ENCODE assay signal across 9 cellular contexts in genomic region chr9:33472171-33472920, GRCh38. TPM values are rescaled to one million over a fixed set of nuclear protein-coding genes. Genes with fewer than 3 reads are reported as not detected.
DNase-seq lines count a peak whose midpoint lies in the region; ATAC-seq, FAIRE-seq and TF ChIP-seq lines count a peak whose summit lies in the region.
"Had no signal": no experiment of that assay in that cellular context is flagged by ENCODE, and none has a peak within 500 bp of the region (broad histone marks: within the 10 kb centered on the region; RNA-seq: fewer than 3 reads in every experiment).

No MANE protein-coding gene starts in this region.

- no peak overlapping the region for H2BK12ac ChIP-seq in H1 (ENCODE audit: low read depth, low read length)

- no peak for DNase-seq in CD8-positive, alpha-beta T cell
- DNase-seq in NB4 (ENCODE audit: low read depth) (no peak), H1 (ENCODE audit: low read depth in 1 of 2, low spot score in 2 of 2) (no peak), neural progenitor cell (ENCODE audit: low spot score) (no peak), SW 1271 (lab: John Stamatoyannopoulos, UW) (no peak), NCI-H2029 treated with DMSO at 0.1 percent for 48 hours (lab: John Stamatoyannopoulos, UW) (no peak), RCC 7860 (ENCODE audit: low spot score) (no peak)

- no peak overlapping the region for H2BK20ac ChIP-seq in H1 (ENCODE audit: low read length)

- H3K79me2 ChIP-seq in H1 (ENCODE audit: control insufficient read depth in 1 of 2, insufficient read depth in 2 of 2, low read length in 2 of 2) = peaks cover 7 to 21% of the 10 kb centered on the region in 2 experiments
- H3K79me2 ChIP-seq in neural progenitor cell (ENCODE audit: low read depth) = peaks cover 27% of the 10 kb centered on the region

- no peaks in the 10 kb centered on the region for H3F3A ChIP-seq in neural progenitor cell (ENCODE audit: low read depth)

- H2AK5ac ChIP-seq in H1 (ENCODE audit: low read depth, low read length) = no peak overlapping the region

- FAIRE-seq in H1 (lab: Jason Lieb, UNC) (no peak), RCC 7860 (lab: Jason Lieb, UNC) (no peak)
- FAIRE-seq: endometrium had no signal

- TF ChIP-seq EP300 in H1 (IDR thresholded peaks at IDR 0.05; ENCODE audit: borderline replicate concordance in 1 of 2, low read depth in 2 of 2, low read length in 2 of 2) = no peak

- peak overlapping the region; percentile 99 for H3K4me3 Mint-ChIP-seq in CD8-positive, alpha-beta T cell
- H3K4me3 Mint-ChIP-seq in neural progenitor cell = peak overlapping the region; percentile 99

- ATAC-seq in CD8-positive, alpha-beta T cell = no peak
- no peak for ATAC-seq in GM21717 (IDR thresholded peaks at IDR 0.05; ENCODE audit: unreplicated experiment)

- H3K27ac Mint-ChIP-seq in CD8-positive, alpha-beta T cell = no peak overlapping the region
- H3K27ac Mint-ChIP-seq in neural progenitor cell = no peak overlapping the region

- no peak overlapping the region for H2AFZ ChIP-seq in H1 (ENCODE audit: low read length)
- H2AFZ ChIP-seq in neural progenitor cell (replicated peaks) = no peak overlapping the region

- H3K4me1 ChIP-seq in CD8-positive, alpha-beta T cell (ENCODE audit: insufficient read depth, low read length) = peaks cover 22% of the 10 kb centered on the region
- H3K4me1 ChIP-seq in H1 (replicated peaks in 1 of 4; ENCODE audit: control insufficient read depth in 3 of 4, insufficient read depth in 4 of 4, low read length in 3 of 4) = peaks cover 0 to 2% (median 0%) of the 10 kb centered on the region in 4 experiments; a peak in 1 of 7 replicates
- H3K4me1 ChIP-seq in neural progenitor cell = peaks cover 3% of the 10 kb centered on the region

- peaks cover 40% of the 10 kb centered on the region for H3K36me3 ChIP-seq in CD8-positive, alpha-beta T cell (ENCODE audit: insufficient read depth, low read length)
- peaks cover 21 to 37% (median 27%) of the 10 kb centered on the region in 4 experiments for H3K36me3 ChIP-seq in H1 (ENCODE audit: control insufficient read depth in 2 of 4, insufficient read depth in 4 of 4, low read length in 3 of 4)
- no peaks in the 10 kb centered on the region for H3K36me3 ChIP-seq in neural progenitor cell

- no peak overlapping the region for H3K56ac ChIP-seq in H1 (replicated peaks; ENCODE audit: insufficient read length, low read depth, low read length)

- 87% methylated on average over 16 of the region's 16 CpGs; no CpG with 5 or more reads in 1 of the 2 experiments for WGBS in H1 (ENCODE audit: extremely low coverage in 1 of 2, insufficient coverage in 1 of 2, insufficient read length in 1 of 2, insufficient replicate concordance in 2 of 2, low coverage in 1 of 2, low lambda C conversion rate in 2 of 2, missing lambda C conversion rate in 1 of 2), 2 experiments

- peak overlapping the region; percentile 94 for H3K4me3 ChIP-seq in CD8-positive, alpha-beta T cell (ENCODE audit: low read depth, low read length)
- H3K4me3 ChIP-seq in NB4 (ENCODE audit: low read depth, low read length) = peak overlapping the region; percentile 81
- H3K4me3 ChIP-seq in H1 (ENCODE audit: extremely low read depth in 1 of 4, insufficient read depth in 2 of 4, low read depth in 3 of 4, low read length in 4 of 4) = peak overlapping the region in 2 of 4 experiments; percentile 86 to 97; a peak in 3 of 8 replicates
- H3K4me3 ChIP-seq in neural progenitor cell = peak overlapping the region; percentile 82

- no peak for TF ChIP-seq CTCF in CD8-positive, alpha-beta T cell (IDR thresholded peaks at IDR 0.05)
- TF ChIP-seq CTCF in NB4 (IDR thresholded peaks at IDR 0.05; ENCODE audit: low read depth, low read length) = no peak
- TF ChIP-seq CTCF in H1 (IDR thresholded peaks at IDR 0.05; ENCODE audit: control extremely low read depth in 1 of 3, insufficient read depth in 1 of 3, low read depth in 1 of 3, low read length in 3 of 3) = no peak
- no peak for TF ChIP-seq CTCF in neural progenitor cell (IDR thresholded peaks at IDR 0.05)

- no peak overlapping the region for H4K91ac ChIP-seq in H1 (replicated peaks; ENCODE audit: insufficient read length, low read length)

- no peaks in the 10 kb centered on the region for H3K27me3 ChIP-seq in CD8-positive, alpha-beta T cell (ENCODE audit: insufficient read depth, low read length)
- H3K27me3 ChIP-seq in H1 (replicated peaks in 1 of 4; ENCODE audit: control insufficient read depth in 3 of 4, extremely low read depth in 1 of 4, insufficient read depth in 3 of 4, low read length in 3 of 4) (no peaks in the 10 kb centered on the region), neural progenitor cell (no peaks in the 10 kb centered on the region)

- H2BK5ac ChIP-seq in H1 (ENCODE audit: low read depth, low read length) = no peak overlapping the region; the same call in 1 of the 2 replicates

- H3K27ac ChIP-seq in CD8-positive, alpha-beta T cell (ENCODE audit: low read depth, low read length) = no peak overlapping the region
- H3K27ac ChIP-seq in H1 (ENCODE audit: low read depth, low read length) (no peak overlapping the region), neural progenitor cell (no peak overlapping the region)

- H2BK15ac ChIP-seq in H1 (ENCODE audit: low read length) = no peak overlapping the region

- H3K9me3 ChIP-seq in CD8-positive, alpha-beta T cell (ENCODE audit: low read length) = no peaks in the 10 kb centered on the region
- H3K9me3 ChIP-seq in H1 (ENCODE audit: insufficient read depth in 2 of 2, low read depth in 1 of 2, low read length in 1 of 2) (no peaks in the 10 kb centered on the region), neural progenitor cell (ENCODE audit: low read depth) (no peaks in the 10 kb centered on the region)

- no peak for TF ChIP-seq RAD21 in H1 (IDR thresholded peaks at IDR 0.05 in 1 of 2, conservative IDR thresholded peaks at IDR 0.05 in 1 of 2; ENCODE audit: low read depth in 2 of 2, low read length in 2 of 2)

- H4K8ac ChIP-seq in H1 (ENCODE audit: extremely low read depth, insufficient read depth, low read length) = no peak overlapping the region

- no peak overlapping the region for H3K4ac ChIP-seq in H1 (replicated peaks; ENCODE audit: insufficient read length, low read depth, low read length)

- no peak overlapping the region for H4K5ac ChIP-seq in H1 (ENCODE audit: insufficient read length, low read depth, low read length)

- no peaks in the 10 kb centered on the region for H3K9me3 Mint-ChIP-seq in CD8-positive, alpha-beta T cell
- H3K9me3 Mint-ChIP-seq in neural progenitor cell = no peaks in the 10 kb centered on the region

- H2BK120ac ChIP-seq in H1 (replicated peaks; ENCODE audit: low read depth, low read length) = no peak overlapping the region

- H3K27me3 Mint-ChIP-seq in CD8-positive, alpha-beta T cell (ENCODE audit: low read depth) = no peaks in the 10 kb centered on the region
- peaks cover 2% of the 10 kb centered on the region for H3K27me3 Mint-ChIP-seq in neural progenitor cell (ENCODE audit: insufficient read depth, low read depth)

- H3K23me2 ChIP-seq in H1 (ENCODE audit: low read depth, low read length) = peaks cover 8% of the 10 kb centered on the region; the same call in 1 of the 2 replicates

- peaks cover 5% of the 10 kb centered on the region; the same call in 1 of the 2 replicates for H3K79me1 ChIP-seq in H1 (ENCODE audit: low read depth, low read length)

- peak overlapping the region; percentile 85 to 87; a peak in 3 of 4 replicates for H3K4me2 ChIP-seq in H1 (ENCODE audit: insufficient read depth in 1 of 2, low read depth in 2 of 2, low read length in 2 of 2)
- H3K4me2 ChIP-seq in neural progenitor cell = peak overlapping the region; percentile 96

- CTCF ChIA-PET in CD8-positive, alpha-beta T cell (lab: Charles Lee) = interaction anchor here (2.2 to 13.6 kb wide), 5 partner anchors 9 to 98 kb away, joined by 14 to 100 read pairs (median 71); partner anchors contain the start of gene AQP3
- CTCF ChIA-PET in H1 (lab: Charles Lee; ENCODE audit: partially characterized antibody) = interaction anchor here (0.7 to 20.9 kb wide), 9 partner anchors 18 to 152 kb away, joined by 3 to 358 read pairs (median 7); partner anchors contain the start of genes ANKRD18B, AQP3 and AQP7

- H3K18ac ChIP-seq in H1 (ENCODE audit: extremely low read depth, low read length) = no peak overlapping the region

- no peak overlapping the region for H3K14ac ChIP-seq in H1 (ENCODE audit: insufficient read length)

- intact Hi-C loops in CD8-positive, alpha-beta T cell (cut with DNase I, micrococcal nuclease) = loop anchor here (2.0 to 10.0 kb wide), 6 partner anchors 208 to 905 kb away; partner anchors contain the start of genes SMU1 (in 2 of the 2), BAG1 (in 1 of the 2), CHMP5 (in 1 of the 2) and DNAJA1 (in 1 of the 2)

- no peak for TF ChIP-seq POLR2A in NB4 (IDR thresholded peaks at IDR 0.05; ENCODE audit: extremely low read depth, insufficient read length)
- TF ChIP-seq POLR2A in H1 (IDR thresholded peaks at IDR 0.05; ENCODE audit: control extremely low read depth in 1 of 2, low read depth in 2 of 2, low read length in 2 of 2) = no peak

- peaks cover 3 to 8% of the 10 kb centered on the region in 2 experiments for H4K20me1 ChIP-seq in H1 (replicated peaks in 1 of 2; ENCODE audit: control insufficient read depth in 1 of 2, insufficient read depth in 2 of 2, low read length in 2 of 2)
- no peaks in the 10 kb centered on the region for H4K20me1 ChIP-seq in neural progenitor cell (ENCODE audit: low read depth)

- no peak overlapping the region for H3K23ac ChIP-seq in H1 (ENCODE audit: insufficient read length)

- POLR2A ChIA-PET in CD8-positive, alpha-beta T cell (lab: Charles Lee) = interaction anchor here (0.6 to 3.3 kb wide), 6 partner anchors 12 to 342 kb away, joined by 3 to 33 read pairs (median 8); partner anchors contain the start of genes AQP3 and NFX1
- POLR2A ChIA-PET in H1 (lab: Charles Lee; ENCODE audit: partially characterized antibody) = interaction anchor here (0.6 to 3.7 kb wide), 6 partner anchors 9 to 170 kb away, joined by 3 to 34 read pairs (median 4); no protein-coding TSS in a partner anchor

- peaks cover 60% of the 10 kb centered on the region for H3K36me3 Mint-ChIP-seq in CD8-positive, alpha-beta T cell
- H3K36me3 Mint-ChIP-seq in neural progenitor cell = peaks cover 3% of the 10 kb centered on the region

- H3K9ac ChIP-seq in H1 (replicated peaks in 1 of 4; ENCODE audit: extremely low read depth in 1 of 4, low read depth in 3 of 4, low read length in 3 of 4) (no peak overlapping the region; a peak in 1 of 7 replicates), neural progenitor cell (no peak overlapping the region)

- peaks cover 32% of the 10 kb centered on the region for H3K4me1 Mint-ChIP-seq in CD8-positive, alpha-beta T cell (ENCODE audit: low read depth)
- peaks cover 12% of the 10 kb centered on the region for H3K4me1 Mint-ChIP-seq in neural progenitor cell

RNA-seq across cellular contexts. Expression of gene NOL6, which starts 1.4 kb away (rescaled TPM):
- total RNA-seq in CD8-positive, alpha-beta T cell = 10 to 100 TPM; 41.8 to 42.3 TPM
- 55.0 and 57.9 TPM in 2 replicates for total RNA-seq in H1 (2021; fragmentation: NEBNext Ultra II Directional; extraction: Animal tissue kit (Norgen Biotek cat#: 25700))
- 44.0 and 50.5 TPM in 2 replicates for polyA plus RNA-seq in H1 (2011; rRNA removed)
- 35.5 TPM for polyA plus RNA-seq in H1 (2011; cell fraction: cytosol; rRNA removed)
- 96.6 TPM for polyA plus RNA-seq in H1 (2011; cell fraction: nucleus; rRNA removed)
- 44.3 to 55.6 TPM (median 49.2 TPM) in 4 replicates for polyA plus RNA-seq in H1 (2012, experiment 1 of 2)
- 61.6 TPM for polyA plus RNA-seq in H1 (2012, experiment 2 of 2)
- polyA plus RNA-seq in H1 (2013, experiment 1 of 2) = 31.4 TPM
- 28.6 TPM for polyA plus RNA-seq in H1 (2013, experiment 2 of 2)
- polyA minus RNA-seq in H1 (2011; rRNA and poly(A)+ RNA removed) = 65.7 and 66.4 TPM in 2 replicates
- 25.9 TPM for polyA minus RNA-seq in H1 (2011; cell fraction: cytosol; rRNA and poly(A)+ RNA removed)
- 50.5 TPM for polyA minus RNA-seq in H1 (2011; cell fraction: nucleus; rRNA and poly(A)+ RNA removed)
- 9.2 and 16.9 TPM in 2 replicates for total RNA-seq in neural progenitor cell (ENCODE audit: low replicate concordance)

RNA-seq across cellular contexts. Expression of gene AQP3, which starts 25.0 kb away (rescaled TPM):
- total RNA-seq in CD8-positive, alpha-beta T cell = 10 to 100 TPM; 48.0 to 50.3 TPM
- 2.6 and 3.0 TPM in 2 replicates for total RNA-seq in H1 (2021; fragmentation: NEBNext Ultra II Directional; extraction: Animal tissue kit (Norgen Biotek cat#: 25700))
- polyA plus RNA-seq in H1 (2011; rRNA removed) = 6.4 and 7.6 TPM in 2 replicates
- polyA plus RNA-seq in H1 (2011; cell fraction: cytosol; rRNA removed) = 4.0 TPM
- polyA plus RNA-seq in H1 (2011; cell fraction: nucleus; rRNA removed) = 7.0 TPM
- 1.9 to 3.7 TPM (median 3.0 TPM) in 4 replicates for polyA plus RNA-seq in H1 (2012, experiment 1 of 2)
- polyA plus RNA-seq in H1 (2012, experiment 2 of 2) = 2.9 TPM
- 4.4 TPM for polyA plus RNA-seq in H1 (2013, experiment 1 of 2)
- 4.8 TPM for polyA plus RNA-seq in H1 (2013, experiment 2 of 2)
- 1.7 and 3.2 TPM in 2 replicates for polyA minus RNA-seq in H1 (2011; rRNA and poly(A)+ RNA removed)
- polyA minus RNA-seq in H1 (2011; cell fraction: cytosol; rRNA and poly(A)+ RNA removed) = 2.7 TPM
- polyA minus RNA-seq in H1 (2011; cell fraction: nucleus; rRNA and poly(A)+ RNA removed) = 4.3 TPM
- 0.45 and 0.90 TPM in 2 replicates for total RNA-seq in neural progenitor cell (ENCODE audit: low replicate concordance)

RNA-seq across cellular contexts. Expression of gene ANKRD18B, which starts 51.7 kb away (rescaled TPM):
- total RNA-seq in CD8-positive, alpha-beta T cell = not detected
- 8.3 and 13.8 TPM in 2 replicates for total RNA-seq in H1 (2021; fragmentation: NEBNext Ultra II Directional; extraction: Animal tissue kit (Norgen Biotek cat#: 25700))
- polyA plus RNA-seq in H1 (2011; rRNA removed) = 0.69 and 1.6 TPM in 2 replicates
- 2.0 TPM for polyA plus RNA-seq in H1 (2011; cell fraction: cytosol; rRNA removed)
- polyA plus RNA-seq in H1 (2011; cell fraction: nucleus; rRNA removed) = 3.2 TPM
- 4.3 to 10.2 TPM (median 7.5 TPM) in 4 replicates for polyA plus RNA-seq in H1 (2012, experiment 1 of 2)
- 1.8 TPM for polyA plus RNA-seq in H1 (2012, experiment 2 of 2)
- polyA plus RNA-seq in H1 (2013, experiment 1 of 2) = 12.2 TPM
- 12.7 TPM for polyA plus RNA-seq in H1 (2013, experiment 2 of 2)
- 4.0 and 5.9 TPM in 2 replicates for polyA minus RNA-seq in H1 (2011; rRNA and poly(A)+ RNA removed)
- polyA minus RNA-seq in H1 (2011; cell fraction: cytosol; rRNA and poly(A)+ RNA removed) = 1.8 TPM
- polyA minus RNA-seq in H1 (2011; cell fraction: nucleus; rRNA and poly(A)+ RNA removed) = 21.6 TPM
- 10.3 and 14.7 TPM in 2 replicates for total RNA-seq in neural progenitor cell (ENCODE audit: low replicate concordance)

Comparison
In these comparisons a context has a peak if more than half of its experiments do, and no peak if none do; other contexts are left out.
1. RNA of gene AQP3, which starts 25.0 kb away (total RNA-seq): 48.0 to 50.3 TPM in CD8-positive, alpha-beta T cell; 2.6 to 3.0 TPM in H1 and 0.45 to 0.90 TPM in neural progenitor cell; every median in the first group is over 10 times any median in the second.